8 cellular contexts compared by ENCODE assay signal in the genomic region with DNA sequence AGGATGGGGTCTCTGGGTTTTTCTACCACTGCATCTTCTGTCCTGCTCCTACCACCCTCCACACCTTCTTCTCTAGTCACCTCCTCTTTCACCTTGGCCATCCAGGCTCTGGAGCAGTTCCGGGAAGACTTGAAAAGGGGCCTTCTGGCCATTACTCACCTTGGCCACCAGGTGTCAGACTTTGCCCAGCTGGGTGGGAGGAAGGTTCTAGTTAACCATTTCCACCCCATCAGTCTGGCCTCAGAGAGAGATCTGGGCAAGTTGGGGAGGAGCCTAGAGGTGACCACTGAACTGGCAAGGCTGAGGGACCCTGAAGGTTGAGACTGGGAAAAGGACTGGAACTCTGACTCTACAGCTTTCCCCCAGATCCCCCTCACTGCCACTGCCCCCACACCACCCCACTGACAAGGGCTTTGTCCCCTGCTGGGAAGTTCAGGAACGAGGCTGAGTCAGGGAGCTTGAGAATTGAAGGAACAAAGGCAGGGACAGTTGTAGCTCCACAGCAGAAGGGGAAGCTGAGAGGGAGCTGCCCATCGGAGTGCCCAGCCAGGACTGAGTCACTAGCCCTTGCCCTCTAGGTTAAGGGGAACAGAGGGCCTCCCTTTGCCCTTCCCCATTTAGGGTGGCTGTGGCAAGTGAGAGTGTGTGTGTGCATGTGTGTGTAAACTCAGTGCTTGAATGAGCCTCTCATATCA. TPM values are rescaled to one million over a fixed set of nuclear protein-coding genes. Genes with fewer than 3 reads are reported as not detected.
DNase-seq lines count a peak whose midpoint lies in the region; ATAC-seq, FAIRE-seq and TF ChIP-seq lines count a peak whose summit lies in the region.

No MANE protein-coding gene starts in this region.

- peak overlapping the region; percentile 72 for H3K4me3 Mint-ChIP-seq in activated B cell treated with CpG ODN at 0.5 μM for 24 hours

- TF ChIP-seq POLR2A in GM12891 (IDR thresholded peaks at IDR 0.05; ENCODE audit: low read depth, low read length) = no peak

- intact Hi-C loops in activated B cell treated with CpG ODN at 0.5 μM for 24 hours (cut with micrococcal nuclease) = loop anchor here (1.0 to 10.0 kb wide), 3 partner anchors 17 to 358 kb away; no protein-coding TSS in a partner anchor

- peaks cover 12% of the 10 kb centered on the region for H3K36me3 Mint-ChIP-seq in activated B cell treated with CpG ODN at 0.5 μM for 24 hours (ENCODE audit: low read depth)

- FAIRE-seq in GM12891 (lab: Jason Lieb, UNC) = peak; percentile 76

- H3K36me3 ChIP-seq in ACC112 (ENCODE audit: insufficient read depth, low read length) = no peaks in the 10 kb centered on the region

- peak overlapping the region; percentile 96 for H3K27ac ChIP-seq in ACC112 (ENCODE audit: low read depth, low read length)

- no peaks in the 10 kb centered on the region for H3K27me3 ChIP-seq in ACC112 (ENCODE audit: insufficient read depth, low read length)

- H3K27ac Mint-ChIP-seq in activated B cell treated with CpG ODN at 0.5 μM for 24 hours = peak overlapping the region; percentile 90

- POLR2A ChIA-PET in activated B cell treated with CpG ODN at 0.5 μM for 24 hours (lab: Charles Lee) = interaction anchor here (0.7 to 26.3 kb wide), 9 partner anchors 10 to 85 kb away, joined by 3 to 1307 read pairs (median 4); a partner anchor contains a TSS

- peaks cover 47% of the 10 kb centered on the region for H3K4me1 ChIP-seq in ACC112 (ENCODE audit: control insufficient read depth, insufficient read depth, low read length, unreplicated experiment)

- peak; percentile 31 for TF ChIP-seq CTCF in activated B cell treated with CpG ODN at 0.5 μM for 24 hours (IDR thresholded peaks at IDR 0.05)

- H3K9me3 Mint-ChIP-seq in activated B cell treated with CpG ODN at 0.5 μM for 24 hours = no peaks in the 10 kb centered on the region

- CTCF ChIA-PET in activated B cell treated with CpG ODN at 0.5 μM for 24 hours (lab: Charles Lee) = interaction anchor here (0.6 to 10.1 kb wide), 10 partner anchors 8 to 262 kb away, joined by 3 to 735 read pairs (median 4); a partner anchor contains a TSS

- peaks cover 9% of the 10 kb centered on the region for H3K79me2 ChIP-seq in ACC112 (ENCODE audit: control insufficient read depth, insufficient read depth, low read length, unreplicated experiment)

- no peak overlapping the region for H2AFZ ChIP-seq in ACC112 (ENCODE audit: low read length, unreplicated experiment)

- H3K4me3 ChIP-seq in ACC112 (ENCODE audit: low read depth, low read length) = no peak overlapping the region

- peaks cover 70% of the 10 kb centered on the region for H3K4me1 Mint-ChIP-seq in activated B cell treated with CpG ODN at 0.5 μM for 24 hours

- no peaks in the 10 kb centered on the region for H3K27me3 Mint-ChIP-seq in activated B cell treated with CpG ODN at 0.5 μM for 24 hours

- DNase-seq in GM12891 (ENCODE audit: insufficient read length, low spot score) = no peak
- peak; percentile 69 for DNase-seq in NCI-H2196 treated with DMSO at 0.1 percent for 48 hours (lab: John Stamatoyannopoulos, UW; ENCODE audit: unreplicated experiment)
- DNase-seq in activated B cell treated with CpG ODN at 0.5 μM for 24 hours = peak; percentile 41
- peak; percentile 80 for DNase-seq in cerebellum (ENCODE audit: low spot score)
- DNase-seq in left kidney (ENCODE audit: low read depth, low spot score) = peak; percentile 94
- peak; percentile 77 for DNase-seq in stimulated activated CD4-positive, alpha-beta T cell treated with anti-CD3 and anti-CD28 coated beads, Interleukin-4, amount 100 ng/mL, for 24 hours

- ATAC-seq in activated B cell treated with CpG ODN at 0.5 μM for 24 hours (ENCODE audit: low read depth) (no peak), HG03159 (IDR thresholded peaks at IDR 0.05; ENCODE audit: unreplicated experiment) (no peak)

TF ChIP-seq in GM12891, 5 proteins besides CTCF, POLR2A, EP300 and RAD21:
- TF ChIP-seq PAX5 (IDR thresholded peaks at IDR 0.05; ENCODE audit: insufficient read depth, low read length, severe bottlenecking) = no peak
- no peak for TF ChIP-seq SPI1 (IDR thresholded peaks at IDR 0.05; ENCODE audit: low read depth, low read length)
- no peak for TF ChIP-seq POLR2AphosphoS5 (IDR thresholded peaks at IDR 0.05; ENCODE audit: low read depth, low read length)
- no peak for TF ChIP-seq TAF1 (IDR thresholded peaks at IDR 0.05; ENCODE audit: low read depth, low read length)
- TF ChIP-seq POU2F2 (IDR thresholded peaks at IDR 0.05; ENCODE audit: low read depth, low read length) = no peak

RNA-seq across cellular contexts. Expression of a gene that starts 3.7 kb away (rescaled TPM):
- 161 TPM for polyA plus RNA-seq in GM12891 (2012; ENCODE audit: low read depth, missing spikeins)
- total RNA-seq in activated B cell treated with CpG ODN at 0.5 μM for 24 hours = 166 and 169 TPM in 2 replicates
- total RNA-seq in cerebellum = 4.3 TPM

RNA-seq across cellular contexts. Expression of a gene that starts 16.4 kb away (rescaled TPM):
- 0.85 TPM for polyA plus RNA-seq in GM12891 (2012; ENCODE audit: low read depth, missing spikeins)
- total RNA-seq in activated B cell treated with CpG ODN at 0.5 μM for 24 hours = 28.2 and 30.7 TPM in 2 replicates
- total RNA-seq in cerebellum = 0.27 TPM

RNA-seq across cellular contexts. Expression of a gene that starts 34.8 kb away (rescaled TPM):
- polyA plus RNA-seq in GM12891 (2012; ENCODE audit: low read depth, missing spikeins) = 17.9 TPM
- total RNA-seq in activated B cell treated with CpG ODN at 0.5 μM for 24 hours (30.4 and 35.2 TPM in 2 replicates), cerebellum (19.6 TPM)

RNA-seq across cellular contexts. Expression of a gene that starts 44.6 kb away (rescaled TPM):
- 202 TPM for polyA plus RNA-seq in GM12891 (2012; ENCODE audit: low read depth, missing spikeins)
- total RNA-seq in activated B cell treated with CpG ODN at 0.5 μM for 24 hours (349 and 354 TPM in 2 replicates), cerebellum (41.6 TPM)

RNA-seq across cellular contexts. Expression of a gene that starts 46.9 kb away (rescaled TPM):
- 37.0 TPM for polyA plus RNA-seq in GM12891 (2012; ENCODE audit: low read depth, missing spikeins)
- total RNA-seq in activated B cell treated with CpG ODN at 0.5 μM for 24 hours = 158 and 163 TPM in 2 replicates
- not detected for total RNA-seq in cerebellum

Comparison
In these comparisons a context has a peak if more than half of its experiments do, and no peak if none do; other contexts are left out.
1. RNA of a gene that starts 3.7 kb away (total RNA-seq): 166 to 169 TPM in activated B cell treated with CpG ODN at 0.5 μM for 24 hours; 4.3 TPM in cerebellum (single experiment); every median in the first group is over 10 times any median in the second.
2. RNA of a gene that starts 16.4 kb away (total RNA-seq): 28.2 to 30.7 TPM in activated B cell treated with CpG ODN at 0.5 μM for 24 hours; 0.27 TPM in cerebellum (single experiment); every median in the first group is over 10 times any median in the second.